28 cellular contexts compared by ENCODE assay signal in the genomic region with DNA sequence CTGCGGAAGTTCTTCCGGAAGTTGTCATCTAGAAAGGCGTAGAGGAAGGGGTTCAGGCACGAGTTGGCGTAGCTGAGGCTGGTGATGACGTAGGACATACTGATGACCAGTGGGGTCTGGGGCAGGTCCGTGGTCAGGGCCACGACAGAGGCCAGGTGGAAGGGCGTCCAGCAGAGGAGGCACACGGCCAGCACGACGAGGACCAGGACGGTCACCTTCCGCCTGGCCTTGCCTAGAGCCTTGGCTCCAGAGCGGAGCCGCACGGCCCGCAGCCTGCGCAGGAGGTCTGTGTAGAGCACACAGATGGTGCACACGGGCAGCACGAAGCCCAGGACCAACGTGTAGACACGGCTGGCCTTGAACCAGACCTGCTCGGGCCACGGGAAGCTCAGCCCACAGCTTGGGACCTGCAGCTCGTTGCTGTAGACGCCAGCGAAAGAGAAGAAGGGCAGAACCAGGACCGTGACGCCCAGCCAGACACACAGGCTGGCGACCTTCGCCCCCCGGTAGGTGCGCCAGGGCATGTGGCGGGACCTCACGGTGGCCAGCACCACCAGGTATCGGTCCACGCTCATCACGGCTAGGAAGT. TPM values are rescaled to one million over a fixed set of nuclear protein-coding genes. Genes with fewer than 3 reads are reported as not detected.
DNase-seq lines count a peak whose midpoint lies in the region; ATAC-seq and TF ChIP-seq lines count a peak whose summit lies in the region.
"Had no signal": no experiment of that assay in that cellular context is flagged by ENCODE, and none has a peak within 500 bp of the region (broad histone marks: within the 10 kb centered on the region; RNA-seq: fewer than 3 reads in every experiment).

No MANE protein-coding gene starts in this region.

- H3K4me1 ChIP-seq in heart left ventricle = peaks cover 0 to 14% (median 7%) of the 10 kb centered on the region in 12 donors

- TF ChIP-seq CTCF in heart left ventricle (IDR thresholded peaks at IDR 0.05) = no peak

- no peak overlapping the region for H3K27ac Mint-ChIP-seq in activated CD8-positive, alpha-beta memory T cell treated with anti-CD3 and anti-CD28 coated beads, Interleukin-2, amount 10 ng/mL, durations not matched to agents 7 days and 5 days
- peak overlapping the region; percentile 60 to 84 (median 84) for H3K27ac Mint-ChIP-seq in IgD-negative memory B cell
- H3K27ac Mint-ChIP-seq: activated CD4-positive, alpha-beta T cell treated with anti-CD3 and anti-CD28 coated beads for 36 hours; neural progenitor cell; stimulated activated memory B cell treated with anti-CD40 and anti-IgM and Interleukin-4, amounts not matched to agents 10 μg/mL and 1 μg/mL and 100 μg/mL, for 72 hours had no signal

- TF ChIP-seq POLR2A in heart left ventricle (IDR thresholded peaks at IDR 0.05) = no peak

- peaks cover 7% of the 10 kb centered on the region for H3K4me1 Mint-ChIP-seq in activated CD8-positive, alpha-beta memory T cell treated with anti-CD3 and anti-CD28 coated beads, Interleukin-2, amount 10 ng/mL, durations not matched to agents 7 days and 5 days
- peaks cover 6 to 22% (median 21%) of the 10 kb centered on the region in 3 donors for H3K4me1 Mint-ChIP-seq in IgD-negative memory B cell

- H3K9me3 Mint-ChIP-seq in activated CD8-positive, alpha-beta memory T cell treated with anti-CD3 and anti-CD28 coated beads, Interleukin-2, amount 10 ng/mL, durations not matched to agents 7 days and 5 days (ENCODE audit: low read depth) = no peaks in the 10 kb centered on the region
- H3K9me3 Mint-ChIP-seq in IgD-negative memory B cell = no peaks in the 10 kb centered on the region
- H3K9me3 Mint-ChIP-seq: neural progenitor cell; stimulated activated memory B cell treated with anti-CD40 and anti-IgM and Interleukin-4, amounts not matched to agents 10 μg/mL and 1 μg/mL and 100 μg/mL, for 72 hours had no signal

- H3K27me3 ChIP-seq in heart left ventricle = peaks cover 13 to 44% (median 24%) of the 10 kb centered on the region in 9 donors

- CTCF ChIA-PET in activated CD8-positive, alpha-beta memory T cell treated with anti-CD3 and anti-CD28 coated beads, Interleukin-2, amount 10 ng/mL, durations not matched to agents 7 days and 5 days (lab: Charles Lee) = interaction anchor here (3.0 kb wide), 1 partner anchor 15 kb away, joined by 10 read pairs; no protein-coding TSS in a partner anchor

- H3K27me3 Mint-ChIP-seq in activated CD8-positive, alpha-beta memory T cell treated with anti-CD3 and anti-CD28 coated beads, Interleukin-2, amount 10 ng/mL, durations not matched to agents 7 days and 5 days = peaks cover 21% of the 10 kb centered on the region
- H3K27me3 Mint-ChIP-seq in IgD-negative memory B cell = peaks cover 3% of the 10 kb centered on the region
- H3K27me3 Mint-ChIP-seq: stimulated activated memory B cell treated with anti-CD40 and anti-IgM and Interleukin-4, amounts not matched to agents 10 μg/mL and 1 μg/mL and 100 μg/mL, for 72 hours had no signal

- no peaks in the 10 kb centered on the region for H3K36me3 Mint-ChIP-seq in activated CD8-positive, alpha-beta memory T cell treated with anti-CD3 and anti-CD28 coated beads, Interleukin-2, amount 10 ng/mL, durations not matched to agents 7 days and 5 days
- no peaks in the 10 kb centered on the region for H3K36me3 Mint-ChIP-seq in IgD-negative memory B cell
- H3K36me3 Mint-ChIP-seq: neural progenitor cell; stimulated activated memory B cell treated with anti-CD40 and anti-IgM and Interleukin-4, amounts not matched to agents 10 μg/mL and 1 μg/mL and 100 μg/mL, for 72 hours had no signal

- H3K36me3 ChIP-seq in heart left ventricle = no peaks in the 10 kb centered on the region
- H3K36me3 ChIP-seq: neural progenitor cell, tibial artery had no signal

- ATAC-seq in activated CD8-positive, alpha-beta memory T cell treated with anti-CD3 and anti-CD28 coated beads, Interleukin-2, amount 10 ng/mL, durations not matched to agents 7 days and 5 days = no peak
- no peak for ATAC-seq in heart left ventricle
- ATAC-seq in sciatic nerve = no peak
- ATAC-seq in GM21447 (IDR thresholded peaks at IDR 0.05; ENCODE audit: unreplicated experiment) = no peak
- no peak for ATAC-seq in HG02763 (IDR thresholded peaks at IDR 0.05; ENCODE audit: unreplicated experiment)
- no peak for ATAC-seq in GM19035 (IDR thresholded peaks at IDR 0.05; ENCODE audit: unreplicated experiment)
- ATAC-seq: activated CD4-positive, alpha-beta T cell treated with anti-CD3 and anti-CD28 coated beads for 36 hours; psoas muscle; stimulated activated memory B cell treated with anti-CD40 and anti-IgM and Interleukin-4, amounts not matched to agents 10 μg/mL and 1 μg/mL and 100 μg/mL, for 72 hours had no signal

- H3K9me3 ChIP-seq in heart left ventricle = no peaks in the 10 kb centered on the region
- H3K9me3 ChIP-seq: Caco-2, psoas muscle, tibial artery had no signal

- no peak overlapping the region for H3K27ac ChIP-seq in heart left ventricle
- H3K27ac ChIP-seq: neural progenitor cell, psoas muscle, skin epidermis, tibial artery had no signal

- no peak overlapping the region for H3K4me3 ChIP-seq in heart left ventricle
- H3K4me3 ChIP-seq: neural progenitor cell, psoas muscle, skin epidermis, tibial artery had no signal

- peak; percentile 29 for DNase-seq in activated CD8-positive, alpha-beta memory T cell treated with anti-CD3 and anti-CD28 coated beads, Interleukin-2, amount 10 ng/mL, durations not matched to agents 7 days and 5 days
- no peak for DNase-seq in activated CD8-positive, alpha-beta memory T cell treated with anti-CD3 and anti-CD28 coated beads for 24 hours
- peak in 3 of 5 donors; percentile 6 to 14 (median 7) for DNase-seq in heart left ventricle
- peak; percentile 38 for DNase-seq in sciatic nerve (ENCODE audit: low spot score)
- DNase-seq: activated CD4-positive, alpha-beta T cell treated with anti-CD3 and anti-CD28 coated beads for 36 hours; amniotic stem cell; caudate nucleus; dermis blood vessel endothelial cell; GOT3; NCI-H1105; NCI-H2081; NCI-H82; OCI-M1; stimulated activated CD4-positive, alpha-beta T cell treated with anti-CD3 and anti-CD28 coated beads, Interleukin-2, amount 100 ng/mL, for 24 hours had no signal

- intact Hi-C loops in heart left ventricle (cut with DNase I) = no loop called here
- intact Hi-C loops in sciatic nerve (cut with DNase I) = no loop called here

- WGBS in heart left ventricle, 4 donors = 89 to 91% (median 90%) methylated on average over 25 to 39 of the region's 39 CpGs

- H3K4me3 Mint-ChIP-seq in activated CD8-positive, alpha-beta memory T cell treated with anti-CD3 and anti-CD28 coated beads, Interleukin-2, amount 10 ng/mL, durations not matched to agents 7 days and 5 days = no peak overlapping the region
- peak overlapping the region in 1 of 4 donors; percentile 85 for H3K4me3 Mint-ChIP-seq in IgD-negative memory B cell
- H3K4me3 Mint-ChIP-seq: activated CD4-positive, alpha-beta T cell treated with anti-CD3 and anti-CD28 coated beads for 36 hours; neural progenitor cell; stimulated activated memory B cell treated with anti-CD40 and anti-IgM and Interleukin-4, amounts not matched to agents 10 μg/mL and 1 μg/mL and 100 μg/mL, for 72 hours had no signal

RNA-seq across cellular contexts. Expression of a gene that starts 1.4 kb away (rescaled TPM):
- not detected for total RNA-seq in activated CD8-positive, alpha-beta memory T cell treated with anti-CD3 and anti-CD28 coated beads, Interleukin-2, amount 10 ng/mL, durations not matched to agents 7 days and 5 days
- polyA plus RNA-seq in IgD-negative memory B cell (not detected), heart left ventricle (not detected)
- total RNA-seq in heart left ventricle (not detected), sciatic nerve (not detected)
- total RNA-seq: A673; activated CD4-positive, alpha-beta T cell treated with anti-CD3 and anti-CD28 coated beads for 36 hours; Caco-2; dermis blood vessel endothelial cell; liver; mucosa of gallbladder; psoas muscle had no signal
- polyA plus RNA-seq: BJ, liver, psoas muscle had no signal

RNA-seq across cellular contexts. Expression of a gene that starts 21.7 kb away (rescaled TPM):
- not detected for total RNA-seq in activated CD8-positive, alpha-beta memory T cell treated with anti-CD3 and anti-CD28 coated beads, Interleukin-2, amount 10 ng/mL, durations not matched to agents 7 days and 5 days
- polyA plus RNA-seq in IgD-negative memory B cell = 0.83 TPM
- not detected for total RNA-seq in heart left ventricle
- polyA plus RNA-seq in heart left ventricle = not detected
- total RNA-seq in sciatic nerve = not detected
- total RNA-seq: Caco-2, dermis blood vessel endothelial cell, liver, mucosa of gallbladder, psoas muscle had no signal
- polyA plus RNA-seq: BJ, psoas muscle had no signal

RNA-seq across cellular contexts. Expression of a gene that starts 26.1 kb away (rescaled TPM):
- total RNA-seq in activated CD8-positive, alpha-beta memory T cell treated with anti-CD3 and anti-CD28 coated beads, Interleukin-2, amount 10 ng/mL, durations not matched to agents 7 days and 5 days = under 1 TPM; 0.75 to 0.99 TPM
- polyA plus RNA-seq in IgD-negative memory B cell (3.7 TPM), heart left ventricle (under 1 TPM; 0.21 to 0.27 TPM)
- total RNA-seq in heart left ventricle (1 to 10 TPM in 3 of 9 donors, under 1 TPM in 6; 0.18 to 1.9 (median 0.67) TPM), sciatic nerve (1.0 TPM)

RNA-seq across cellular contexts. Expression of a gene that starts 26.6 kb away (rescaled TPM):
- total RNA-seq in activated CD8-positive, alpha-beta memory T cell treated with anti-CD3 and anti-CD28 coated beads, Interleukin-2, amount 10 ng/mL, durations not matched to agents 7 days and 5 days = 100 to 1,000 TPM in 1 of 2 experiments, 10 to 100 TPM in 1; 84.5 to 119 TPM
- polyA plus RNA-seq in IgD-negative memory B cell (202 TPM), heart left ventricle (1 to 10 TPM; 3.7 to 6.5 TPM)
- total RNA-seq in heart left ventricle (10 to 100 TPM in 2 of 9 donors, 1 to 10 TPM in 7; 3.2 to 25.6 (median 5.3) TPM), sciatic nerve (10.8 TPM)

RNA-seq across cellular contexts. Expression of a gene that starts 42.9 kb away (rescaled TPM):
- total RNA-seq in activated CD8-positive, alpha-beta memory T cell treated with anti-CD3 and anti-CD28 coated beads, Interleukin-2, amount 10 ng/mL, durations not matched to agents 7 days and 5 days = 10 to 100 TPM; 54.3 to 57.4 TPM
- polyA plus RNA-seq in IgD-negative memory B cell (41.3 TPM), heart left ventricle (10 to 100 TPM; 23.6 to 32.9 TPM)
- total RNA-seq in heart left ventricle (10 to 100 TPM; 19.2 to 52.1 (median 42.9) TPM), sciatic nerve (81.2 TPM)
